In the genomic region with DNA sequence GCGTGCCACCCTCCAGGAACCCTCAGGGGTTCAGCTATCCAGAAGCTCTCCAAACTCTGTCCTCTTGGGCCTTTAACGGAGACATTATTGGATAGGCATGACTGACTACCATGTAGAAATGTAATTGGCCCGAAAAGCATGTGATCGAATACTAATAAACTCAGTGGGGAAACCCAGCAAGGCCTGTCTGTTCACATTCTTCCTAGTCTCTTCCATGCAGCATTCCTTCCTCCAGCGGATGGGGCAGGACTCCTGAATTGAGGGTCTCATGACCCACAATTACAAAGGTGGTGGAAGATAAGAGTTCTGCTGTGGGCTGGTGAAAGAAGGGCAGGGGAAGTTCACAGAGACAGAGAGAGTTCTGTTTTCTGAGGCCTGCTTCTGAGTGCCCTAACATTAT, we compare ENCODE assay signal across 1 cellular context.
TF ChIP-seq lines count a peak whose summit lies in the region.

No MANE protein-coding gene starts in this region.

TF ChIP-seq in GM23338, 12 proteins besides CTCF, POLR2A, EP300 and RAD21:
- TF ChIP-seq, protein P1, sequence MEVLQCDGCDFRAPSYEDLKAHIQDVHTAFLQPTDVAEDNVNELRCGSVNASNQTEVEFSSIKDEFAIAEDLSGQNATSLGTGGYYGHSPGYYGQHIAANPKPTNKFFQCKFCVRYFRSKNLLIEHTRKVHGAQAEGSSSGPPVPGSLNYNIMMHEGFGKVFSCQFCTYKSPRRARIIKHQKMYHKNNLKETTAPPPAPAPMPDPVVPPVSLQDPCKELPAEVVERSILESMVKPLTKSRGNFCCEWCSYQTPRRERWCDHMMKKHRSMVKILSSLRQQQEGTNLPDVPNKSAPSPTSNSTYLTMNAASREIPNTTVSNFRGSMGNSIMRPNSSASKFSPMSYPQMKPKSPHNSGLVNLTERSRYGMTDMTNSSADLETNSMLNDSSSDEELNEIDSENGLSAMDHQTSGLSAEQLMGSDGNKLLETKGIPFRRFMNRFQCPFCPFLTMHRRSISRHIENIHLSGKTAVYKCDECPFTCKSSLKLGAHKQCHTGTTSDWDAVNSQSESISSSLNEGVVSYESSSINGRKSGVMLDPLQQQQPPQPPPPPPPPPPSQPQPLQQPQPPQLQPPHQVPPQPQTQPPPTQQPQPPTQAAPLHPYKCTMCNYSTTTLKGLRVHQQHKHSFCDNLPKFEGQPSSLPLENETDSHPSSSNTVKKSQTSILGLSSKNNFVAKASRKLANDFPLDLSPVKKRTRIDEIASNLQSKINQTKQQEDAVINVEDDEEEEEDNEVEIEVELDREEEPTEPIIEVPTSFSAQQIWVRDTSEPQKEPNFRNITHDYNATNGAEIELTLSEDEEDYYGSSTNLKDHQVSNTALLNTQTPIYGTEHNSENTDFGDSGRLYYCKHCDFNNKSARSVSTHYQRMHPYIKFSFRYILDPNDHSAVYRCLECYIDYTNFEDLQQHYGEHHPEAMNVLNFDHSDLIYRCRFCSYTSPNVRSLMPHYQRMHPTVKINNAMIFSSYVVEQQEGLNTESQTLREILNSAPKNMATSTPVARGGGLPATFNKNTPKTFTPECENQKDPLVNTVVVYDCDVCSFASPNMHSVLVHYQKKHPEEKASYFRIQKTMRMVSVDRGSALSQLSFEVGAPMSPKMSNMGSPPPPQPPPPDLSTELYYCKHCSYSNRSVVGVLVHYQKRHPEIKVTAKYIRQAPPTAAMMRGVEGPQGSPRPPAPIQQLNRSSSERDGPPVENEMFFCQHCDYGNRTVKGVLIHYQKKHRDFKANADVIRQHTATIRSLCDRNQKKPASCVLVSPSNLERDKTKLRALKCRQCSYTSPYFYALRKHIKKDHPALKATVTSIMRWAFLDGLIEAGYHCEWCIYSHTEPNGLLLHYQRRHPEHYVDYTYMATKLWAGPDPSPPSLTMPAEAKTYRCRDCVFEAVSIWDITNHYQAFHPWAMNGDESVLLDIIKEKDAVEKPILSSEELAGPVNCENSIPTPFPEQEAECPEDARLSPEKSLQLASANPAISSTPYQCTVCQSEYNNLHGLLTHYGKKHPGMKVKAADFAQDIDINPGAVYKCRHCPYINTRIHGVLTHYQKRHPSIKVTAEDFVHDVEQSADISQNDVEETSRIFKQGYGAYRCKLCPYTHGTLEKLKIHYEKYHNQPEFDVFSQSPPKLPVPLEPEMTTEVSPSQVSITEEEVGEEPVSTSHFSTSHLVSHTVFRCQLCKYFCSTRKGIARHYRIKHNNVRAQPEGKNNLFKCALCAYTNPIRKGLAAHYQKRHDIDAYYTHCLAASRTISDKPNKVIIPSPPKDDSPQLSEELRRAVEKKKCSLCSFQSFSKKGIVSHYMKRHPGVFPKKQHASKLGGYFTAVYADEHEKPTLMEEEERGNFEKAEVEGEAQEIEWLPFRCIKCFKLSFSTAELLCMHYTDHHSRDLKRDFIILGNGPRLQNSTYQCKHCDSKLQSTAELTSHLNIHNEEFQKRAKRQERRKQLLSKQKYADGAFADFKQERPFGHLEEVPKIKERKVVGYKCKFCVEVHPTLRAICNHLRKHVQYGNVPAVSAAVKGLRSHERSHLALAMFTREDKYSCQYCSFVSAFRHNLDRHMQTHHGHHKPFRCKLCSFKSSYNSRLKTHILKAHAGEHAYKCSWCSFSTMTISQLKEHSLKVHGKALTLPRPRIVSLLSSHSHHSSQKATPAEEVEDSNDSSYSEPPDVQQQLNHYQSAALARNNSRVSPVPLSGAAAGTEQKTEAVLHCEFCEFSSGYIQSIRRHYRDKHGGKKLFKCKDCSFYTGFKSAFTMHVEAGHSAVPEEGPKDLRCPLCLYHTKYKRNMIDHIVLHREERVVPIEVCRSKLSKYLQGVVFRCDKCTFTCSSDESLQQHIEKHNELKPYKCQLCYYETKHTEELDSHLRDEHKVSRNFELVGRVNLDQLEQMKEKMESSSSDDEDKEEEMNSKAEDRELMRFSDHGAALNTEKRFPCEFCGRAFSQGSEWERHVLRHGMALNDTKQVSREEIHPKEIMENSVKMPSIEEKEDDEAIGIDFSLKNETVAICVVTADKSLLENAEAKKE (CRISPR knock-in tag; IDR thresholded peaks at IDR 0.05), result no peak
- TF ChIP-seq, protein P2, sequence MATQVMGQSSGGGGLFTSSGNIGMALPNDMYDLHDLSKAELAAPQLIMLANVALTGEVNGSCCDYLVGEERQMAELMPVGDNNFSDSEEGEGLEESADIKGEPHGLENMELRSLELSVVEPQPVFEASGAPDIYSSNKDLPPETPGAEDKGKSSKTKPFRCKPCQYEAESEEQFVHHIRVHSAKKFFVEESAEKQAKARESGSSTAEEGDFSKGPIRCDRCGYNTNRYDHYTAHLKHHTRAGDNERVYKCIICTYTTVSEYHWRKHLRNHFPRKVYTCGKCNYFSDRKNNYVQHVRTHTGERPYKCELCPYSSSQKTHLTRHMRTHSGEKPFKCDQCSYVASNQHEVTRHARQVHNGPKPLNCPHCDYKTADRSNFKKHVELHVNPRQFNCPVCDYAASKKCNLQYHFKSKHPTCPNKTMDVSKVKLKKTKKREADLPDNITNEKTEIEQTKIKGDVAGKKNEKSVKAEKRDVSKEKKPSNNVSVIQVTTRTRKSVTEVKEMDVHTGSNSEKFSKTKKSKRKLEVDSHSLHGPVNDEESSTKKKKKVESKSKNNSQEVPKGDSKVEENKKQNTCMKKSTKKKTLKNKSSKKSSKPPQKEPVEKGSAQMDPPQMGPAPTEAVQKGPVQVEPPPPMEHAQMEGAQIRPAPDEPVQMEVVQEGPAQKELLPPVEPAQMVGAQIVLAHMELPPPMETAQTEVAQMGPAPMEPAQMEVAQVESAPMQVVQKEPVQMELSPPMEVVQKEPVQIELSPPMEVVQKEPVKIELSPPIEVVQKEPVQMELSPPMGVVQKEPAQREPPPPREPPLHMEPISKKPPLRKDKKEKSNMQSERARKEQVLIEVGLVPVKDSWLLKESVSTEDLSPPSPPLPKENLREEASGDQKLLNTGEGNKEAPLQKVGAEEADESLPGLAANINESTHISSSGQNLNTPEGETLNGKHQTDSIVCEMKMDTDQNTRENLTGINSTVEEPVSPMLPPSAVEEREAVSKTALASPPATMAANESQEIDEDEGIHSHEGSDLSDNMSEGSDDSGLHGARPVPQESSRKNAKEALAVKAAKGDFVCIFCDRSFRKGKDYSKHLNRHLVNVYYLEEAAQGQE (IDR thresholded peaks at IDR 0.05; ENCODE audit: unreplicated experiment), result no peak
- TF ChIP-seq STAT1 (IDR thresholded peaks at IDR 0.05; ENCODE audit: unreplicated experiment) (no peak), ZNF331 (CRISPR knock-in tag; IDR thresholded peaks at IDR 0.05; ENCODE audit: low read depth) (no peak), NANOG (IDR thresholded peaks at IDR 0.05; ENCODE audit: borderline replicate concordance) (no peak), EZH2 (IDR thresholded peaks at IDR 0.05; ENCODE audit: low read depth, unreplicated experiment) (no peak), POLR2AphosphoS5 (IDR thresholded peaks at IDR 0.05; ENCODE audit: low read depth) (no peak), ZNF114 (CRISPR knock-in tag; IDR thresholded peaks at IDR 0.05) (no peak)
- TF ChIP-seq, protein P3, sequence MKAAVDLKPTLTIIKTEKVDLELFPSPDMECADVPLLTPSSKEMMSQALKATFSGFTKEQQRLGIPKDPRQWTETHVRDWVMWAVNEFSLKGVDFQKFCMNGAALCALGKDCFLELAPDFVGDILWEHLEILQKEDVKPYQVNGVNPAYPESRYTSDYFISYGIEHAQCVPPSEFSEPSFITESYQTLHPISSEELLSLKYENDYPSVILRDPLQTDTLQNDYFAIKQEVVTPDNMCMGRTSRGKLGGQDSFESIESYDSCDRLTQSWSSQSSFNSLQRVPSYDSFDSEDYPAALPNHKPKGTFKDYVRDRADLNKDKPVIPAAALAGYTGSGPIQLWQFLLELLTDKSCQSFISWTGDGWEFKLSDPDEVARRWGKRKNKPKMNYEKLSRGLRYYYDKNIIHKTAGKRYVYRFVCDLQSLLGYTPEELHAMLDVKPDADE (IDR thresholded peaks at IDR 0.05), result no peak
